1 cellular context compared by ENCODE assay signal in genomic region chr4:55948726-55949479, GRCh38.
A peak's percentile ranks its signal among the peaks of the same experiment; 100 is the strongest.
TF ChIP-seq lines count a peak whose summit lies in the region.

A gene with protein sequence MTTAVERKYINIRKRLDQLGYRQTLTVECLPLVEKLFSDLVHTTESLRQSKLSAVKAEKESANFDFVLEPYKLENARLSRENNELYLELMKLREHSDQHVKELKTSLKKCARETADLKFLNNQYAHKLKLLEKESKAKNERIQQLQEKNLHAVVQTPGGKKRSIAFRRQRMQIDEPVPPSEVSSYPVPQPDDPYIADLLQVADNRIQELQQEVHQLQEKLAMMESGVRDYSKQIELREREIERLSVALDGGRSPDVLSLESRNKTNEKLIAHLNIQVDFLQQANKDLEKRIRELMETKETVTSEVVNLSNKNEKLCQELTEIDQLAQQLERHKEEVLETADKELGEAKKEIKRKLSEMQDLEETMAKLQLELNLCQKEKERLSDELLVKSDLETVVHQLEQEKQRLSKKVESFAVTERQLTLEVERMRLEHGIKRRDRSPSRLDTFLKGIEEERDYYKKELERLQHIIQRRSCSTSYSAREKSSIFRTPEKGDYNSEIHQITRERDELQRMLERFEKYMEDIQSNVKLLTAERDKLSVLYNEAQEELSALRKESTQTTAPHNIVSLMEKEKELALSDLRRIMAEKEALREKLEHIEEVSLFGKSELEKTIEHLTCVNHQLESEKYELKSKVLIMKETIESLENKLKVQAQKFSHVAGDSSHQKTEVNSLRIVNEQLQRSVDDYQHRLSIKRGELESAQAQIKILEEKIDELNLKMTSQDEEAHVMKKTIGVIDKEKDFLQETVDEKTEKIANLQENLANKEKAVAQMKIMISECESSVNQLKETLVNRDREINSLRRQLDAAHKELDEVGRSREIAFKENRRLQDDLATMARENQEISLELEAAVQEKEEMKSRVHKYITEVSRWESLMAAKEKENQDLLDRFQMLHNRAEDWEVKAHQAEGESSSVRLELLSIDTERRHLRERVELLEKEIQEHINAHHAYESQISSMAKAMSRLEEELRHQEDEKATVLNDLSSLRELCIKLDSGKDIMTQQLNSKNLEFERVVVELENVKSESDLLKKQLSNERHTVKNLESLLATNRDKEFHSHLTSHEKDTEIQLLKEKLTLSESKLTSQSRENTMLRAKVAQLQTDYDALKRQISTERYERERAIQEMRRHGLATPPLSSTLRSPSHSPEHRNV (plus strand): TSS chr4:55948945. CDS start chr4:55952131, 3,186 bp downstream.

TF ChIP-seq in SK-N-SH, 30 proteins besides CTCF, POLR2A, EP300 and RAD21 (continued from another document):
- TF ChIP-seq, protein P1, sequence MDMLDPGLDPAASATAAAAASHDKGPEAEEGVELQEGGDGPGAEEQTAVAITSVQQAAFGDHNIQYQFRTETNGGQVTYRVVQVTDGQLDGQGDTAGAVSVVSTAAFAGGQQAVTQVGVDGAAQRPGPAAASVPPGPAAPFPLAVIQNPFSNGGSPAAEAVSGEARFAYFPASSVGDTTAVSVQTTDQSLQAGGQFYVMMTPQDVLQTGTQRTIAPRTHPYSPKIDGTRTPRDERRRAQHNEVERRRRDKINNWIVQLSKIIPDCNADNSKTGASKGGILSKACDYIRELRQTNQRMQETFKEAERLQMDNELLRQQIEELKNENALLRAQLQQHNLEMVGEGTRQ (IDR thresholded peaks at IDR 0.05; ENCODE audit: borderline replicate concordance, low read depth, low read length): no peak
- TF ChIP-seq, protein P2, sequence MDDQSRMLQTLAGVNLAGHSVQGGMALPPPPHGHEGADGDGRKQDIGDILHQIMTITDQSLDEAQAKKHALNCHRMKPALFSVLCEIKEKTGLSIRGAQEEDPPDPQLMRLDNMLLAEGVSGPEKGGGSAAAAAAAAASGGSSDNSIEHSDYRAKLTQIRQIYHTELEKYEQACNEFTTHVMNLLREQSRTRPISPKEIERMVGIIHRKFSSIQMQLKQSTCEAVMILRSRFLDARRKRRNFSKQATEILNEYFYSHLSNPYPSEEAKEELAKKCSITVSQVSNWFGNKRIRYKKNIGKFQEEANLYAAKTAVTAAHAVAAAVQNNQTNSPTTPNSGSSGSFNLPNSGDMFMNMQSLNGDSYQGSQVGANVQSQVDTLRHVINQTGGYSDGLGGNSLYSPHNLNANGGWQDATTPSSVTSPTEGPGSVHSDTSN (IDR thresholded peaks at IDR 0.05): 0 out of 2 replicates have a peak, but pooled peaks have one; percentile 13
- no peak for TF ChIP-seq EZH2phosphoT487 (IDR thresholded peaks at IDR 0.05; ENCODE audit: borderline replicate concordance, low read depth)
- peak; percentile 58 for TF ChIP-seq POLR2AphosphoS5 (IDR thresholded peaks at IDR 0.05; ENCODE audit: low read depth, low read length)
- TF ChIP-seq TCF12 (IDR thresholded peaks at IDR 0.05): no peak
- no peak for TF ChIP-seq GATA2 (CRISPR knock-in tag; IDR thresholded peaks at IDR 0.05)
- TF ChIP-seq NFIC (IDR thresholded peaks at IDR 0.05; ENCODE audit: borderline replicate concordance): peak; percentile 8; the same call in 1 of the 2 replicates
- TF ChIP-seq, protein P3, sequence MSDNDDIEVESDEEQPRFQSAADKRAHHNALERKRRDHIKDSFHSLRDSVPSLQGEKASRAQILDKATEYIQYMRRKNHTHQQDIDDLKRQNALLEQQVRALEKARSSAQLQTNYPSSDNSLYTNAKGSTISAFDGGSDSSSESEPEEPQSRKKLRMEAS (IDR thresholded peaks at IDR 0.05; ENCODE audit: low read depth): peak; percentile 81; the same call in 1 of the 2 replicates
- TF ChIP-seq SMC3 (IDR thresholded peaks at IDR 0.05; ENCODE audit: low read depth, low read length): peak; percentile 76
